8 cellular contexts compared by ENCODE assay signal in genomic region chr13:99606322-99607089, GRCh38. TPM values are rescaled to one million over a fixed set of nuclear protein-coding genes. Genes with fewer than 3 reads are reported as not detected.
DNase-seq lines count a peak whose midpoint lies in the region; ATAC-seq and TF ChIP-seq lines count a peak whose summit lies in the region.

Gene CLYBL, plus strand, starts transcription at chr13:99606690.

- H3K9me3 ChIP-seq in prostate gland, result no peaks in the 10 kb centered on the region

- peak within 1 kb of the TSS; percentile 86 for H3K4me3 Mint-ChIP-seq in HFFc6

- H3K27me3 ChIP-seq in prostate gland (replicated peaks; ENCODE audit: insufficient read depth), result no peaks in the 10 kb centered on the region

- peak; percentile 42 for DNase-seq in GM12864 (ENCODE audit: low read depth)
- peak; percentile 71 for DNase-seq in HFFc6
- DNase-seq in NAMALWA (ENCODE audit: low spot score), result peak; percentile 93
- DNase-seq in T follicular helper cell (ENCODE audit: low read depth), result peak; percentile 85
- peak; percentile 62 for DNase-seq in amniotic epithelial cell (ENCODE audit: low read depth)
- peak; percentile 89 for DNase-seq in left cardiac atrium
- peak; percentile 87 for DNase-seq in prostate gland (ENCODE audit: low spot score)

- peak; percentile 74 for TF ChIP-seq POLR2A in prostate gland (IDR thresholded peaks at IDR 0.05)

- intact Hi-C loops in left cardiac atrium (cut with DNase I), result loop anchor here in 1 of 2 donors (10.0 kb wide), 1 partner anchor 172 kb away; no protein-coding TSS in a partner anchor
- intact Hi-C loops in prostate gland (cut with DNase I), result loop anchor here (5.0 to 10.0 kb wide), 2 partner anchors 104 to 162 kb away; partner anchors contain the start of gene TM9SF2

- peak within 1 kb of the TSS; percentile 21; the same call in 1 of the 2 replicates for H3K27ac Mint-ChIP-seq in HFFc6

- H3K27ac ChIP-seq in prostate gland, result peak within 1 kb of the TSS; percentile 72 to 76
- H3K27ac ChIP-seq in urinary bladder (ENCODE audit: low read depth), result peak within 1 kb of the TSS; percentile 55

- H3K4me3 ChIP-seq in GM12864 (ENCODE audit: low read depth, low read length) (peak within 1 kb of the TSS; percentile 88), prostate gland (peak within 1 kb of the TSS; percentile 56 to 72), urinary bladder (ENCODE audit: low read depth, low read length) (peak within 1 kb of the TSS; percentile 66)

- TF ChIP-seq CTCF in GM12864 (IDR thresholded peaks at IDR 0.05; ENCODE audit: low read depth, low read length, missing control alignments) (no peak), HFFc6 (IDR thresholded peaks at IDR 0.05) (no peak), prostate gland (IDR thresholded peaks at IDR 0.05) (peak in 2 of 4 experiments; percentile 22 to 29)

- no peaks in the 10 kb centered on the region for H3K9me3 Mint-ChIP-seq in HFFc6

- H3K4me1 ChIP-seq in prostate gland (replicated peaks) (no peaks in the 10 kb centered on the region), urinary bladder (ENCODE audit: insufficient read depth) (no peaks in the 10 kb centered on the region)

- peaks cover 12% of the 10 kb centered on the region for H3K4me1 Mint-ChIP-seq in HFFc6 (ENCODE audit: low read depth)

- WGBS in prostate gland, result under 1% methylated on average over 45 of the region's 74 CpGs
- under 1% methylated on average over 70 of the region's 74 CpGs for WGBS in urinary bladder

- H3K36me3 ChIP-seq in prostate gland, result no peaks in the 10 kb centered on the region
- no peaks in the 10 kb centered on the region for H3K36me3 ChIP-seq in urinary bladder (ENCODE audit: insufficient read depth)

- peak; percentile 97 to 98 for ATAC-seq in left cardiac atrium

- peaks cover 21% of the 10 kb centered on the region for H3K27me3 Mint-ChIP-seq in HFFc6 (ENCODE audit: insufficient read depth)

- H3K36me3 Mint-ChIP-seq in HFFc6 (ENCODE audit: low read depth), result no peaks in the 10 kb centered on the region

RNA-seq across cellular contexts. Expression of gene CLYBL, which starts in this region (rescaled TPM):
- total RNA-seq in HFFc6 (2021; fragmentation: NEBNext Ultra II Directional; extraction: Animal tissue kit (Norgen Biotek cat#: 25700)), result 1 to 10 TPM in 2 of 6 experiments, under 1 TPM in 4; 0.41 to 1.1 (median 0.77) TPM
- total RNA-seq in left cardiac atrium (10 to 100 TPM; 13.3 to 15.6 TPM), prostate gland (10 to 100 TPM in 1 of 2 donors, 1 to 10 TPM in 1; 5.3 to 21.1 TPM), urinary bladder (4.9 TPM)
- 7.6 TPM for polyA plus RNA-seq in urinary bladder

Comparison
In these comparisons a context has a peak if more than half of its experiments do, and no peak if none do; other contexts are left out.
1. Peak in every context shown above with its lines: DNase-seq, ATAC-seq, H3K4me3 ChIP-seq and H3K27ac ChIP-seq.
2. DNase-seq: peak in every context shown above with its lines; median percentile 93 in NAMALWA; 89 in left cardiac atrium; 87 in prostate gland; 85 in T follicular helper cell; 71 in HFFc6; 62 in amniotic epithelial cell; 42 in GM12864.